Comparison of ENCODE assay signal across 16 cellular contexts in the genomic region with DNA sequence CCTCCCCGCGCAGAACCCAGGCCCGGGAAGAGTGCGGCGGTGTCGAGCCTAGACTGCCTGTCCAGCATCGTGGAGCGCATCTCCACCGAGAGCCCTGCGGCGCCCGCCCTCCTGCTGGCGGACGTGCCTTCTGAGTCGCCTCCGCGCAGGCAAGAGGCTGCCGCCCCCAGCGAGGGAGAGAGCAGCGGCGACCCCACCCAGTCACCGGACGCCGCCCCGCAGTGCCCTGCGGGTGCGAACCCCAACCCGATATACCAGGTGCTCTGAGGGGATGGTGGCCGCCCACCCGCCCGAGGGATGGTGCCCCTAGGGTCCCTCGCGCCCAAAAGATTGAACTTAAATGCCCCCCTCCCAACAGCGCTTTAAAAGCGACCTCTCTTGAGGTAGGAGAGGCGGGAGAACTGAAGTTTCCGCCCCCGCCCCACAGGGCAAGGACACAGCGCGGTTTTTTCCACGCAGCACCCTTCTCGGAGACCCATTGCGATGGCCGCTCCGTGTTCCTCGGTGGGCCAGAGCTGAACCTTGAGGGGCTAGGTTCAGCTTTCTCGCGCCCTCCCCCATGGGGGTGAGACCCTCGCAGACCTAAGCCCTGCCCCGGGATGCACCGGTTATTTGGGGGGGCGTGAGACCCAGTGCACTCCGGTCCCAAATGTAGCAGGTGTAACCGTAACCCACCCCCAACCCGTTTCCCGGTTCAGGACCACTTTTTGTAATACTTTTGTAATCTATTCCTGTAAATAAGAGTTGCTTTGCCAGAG. TPM values are rescaled to one million over a fixed set of nuclear protein-coding genes. Genes with fewer than 3 reads are reported as not detected.
DNase-seq lines count a peak whose midpoint lies in the region; ATAC-seq and TF ChIP-seq lines count a peak whose summit lies in the region.
"Had no signal": no experiment of that assay in that cellular context is flagged by ENCODE, and none has a peak within 500 bp of the region (broad histone marks: within the 10 kb centered on the region; RNA-seq: fewer than 3 reads in every experiment).

No MANE protein-coding gene starts in this region.

- no peak overlapping the region for H3K27ac ChIP-seq in HEK293 (ENCODE audit: extremely low read depth, low read depth, low read length)
- no peak overlapping the region for H3K27ac ChIP-seq in coronary artery
- no peak overlapping the region for H3K27ac ChIP-seq in neuronal stem cell (replicated peaks; ENCODE audit: low read length)
- H3K27ac ChIP-seq in upper lobe of right lung, result no peak overlapping the region

- ATAC-seq in GM21737 (IDR thresholded peaks at IDR 0.05; ENCODE audit: unreplicated experiment), result no peak
- no peak for ATAC-seq in upper lobe of right lung

- H3K27ac Mint-ChIP-seq in osteocyte (ENCODE audit: unreplicated experiment), result no peak overlapping the region
- H3K27ac Mint-ChIP-seq: activated CD4-positive, alpha-beta T cell treated with anti-CD3 and anti-CD28 coated beads, Interleukin-2, amount 10 ng/mL, durations not matched to agents 24 days and 14 days; CD4-positive, alpha-beta memory T cell; HFFc6; progenitor cell of endocrine pancreas had no signal

- peak overlapping the region; percentile 42 for H3K14ac ChIP-seq in neuronal stem cell (ENCODE audit: low read length)

- POLR2A ChIA-PET in HEK293 (lab: Yijun Ruan, JAX), result interaction anchor here (0.5 kb wide), 1 partner anchor 147 kb away, joined by 3 read pairs; no protein-coding TSS in a partner anchor

- no peak overlapping the region for H2BK12ac ChIP-seq in neuronal stem cell (ENCODE audit: low read length)

- H3K27me3 Mint-ChIP-seq in osteocyte (ENCODE audit: unreplicated experiment), result peaks cover 59% of the 10 kb centered on the region

- WGBS in neuronal stem cell (ENCODE audit: extremely low coverage in 2 of 2, insufficient read length in 2 of 2, insufficient replicate concordance in 1 of 2), 2 donors, result no CpG with 5 or more reads among the region's 56 CpGs

- peak overlapping the region; percentile 29 for H3K4me2 ChIP-seq in neuronal stem cell (ENCODE audit: insufficient read depth, low read length, poor library complexity, severe bottlenecking)

- H3K4me1 ChIP-seq in HEK293 (ENCODE audit: control insufficient read depth, insufficient read depth, low read length), result no peaks in the 10 kb centered on the region
- peaks cover 0 to 9% of the 10 kb centered on the region in 2 donors for H3K4me1 ChIP-seq in neuronal stem cell (ENCODE audit: control insufficient read depth in 2 of 2, insufficient read depth in 1 of 2, low read depth in 1 of 2, low read length in 2 of 2)
- H3K4me1 ChIP-seq in upper lobe of right lung, result peaks cover 4% of the 10 kb centered on the region

- H3K79me1 ChIP-seq in neuronal stem cell (ENCODE audit: low read depth, low read length), result peaks cover 2% of the 10 kb centered on the region

- no peak overlapping the region for H3K18ac ChIP-seq in neuronal stem cell (ENCODE audit: low read length)

- no peak overlapping the region for H3K9ac ChIP-seq in neuronal stem cell (ENCODE audit: low read depth, low read length, poor library complexity)

- CTCF ChIA-PET in HEK293 (lab: Yijun Ruan, JAX), result interaction anchor here (0.6 to 3.2 kb wide), 21 partner anchors 9 to 1774 kb away, joined by 3 to 48 read pairs (median 3); a partner anchor contains a TSS

- peak overlapping the region; percentile 7 for H3K4me3 ChIP-seq in HEK293 (ENCODE audit: low read depth, low read length)
- peak overlapping the region; percentile 34 for H3K4me3 ChIP-seq in coronary artery
- H3K4me3 ChIP-seq in neuronal stem cell (ENCODE audit: low read length in 2 of 2), result no peak overlapping the region
- no peak overlapping the region for H3K4me3 ChIP-seq in upper lobe of right lung

- H2AFZ ChIP-seq in neuronal stem cell (ENCODE audit: low read length), result peak overlapping the region; percentile 83

- DNase-seq in COLO668 (lab: John Stamatoyannopoulos, UW; ENCODE audit: unreplicated experiment) (peak; percentile 16), coronary artery (ENCODE audit: low spot score) (no peak), neuronal stem cell (ENCODE audit: low spot score) (no peak), osteocyte (ENCODE audit: extremely low spot score, unreplicated experiment) (no peak), upper lobe of right lung (no peak)
- DNase-seq: activated CD4-positive, alpha-beta T cell treated with anti-CD3 and anti-CD28 coated beads, Interleukin-2, amount 10 ng/mL, durations not matched to agents 24 days and 14 days; CD4-positive, alpha-beta memory T cell; NCI-H510A treated with DMSO at 0.1 percent for 48 hours; stimulated activated CD4-positive, alpha-beta T cell treated with anti-CD3 and anti-CD28 coated beads, Interleukin-4, amount 100 ng/mL, for 4 hours; stimulated activated naive CD4-positive, alpha-beta T cell treated with Interleukin-2 at 50 U/mL for 16 hours had no signal

- intact Hi-C loops in upper lobe of right lung (cut with DNase I), result no loop called here

- no peak overlapping the region for H4K91ac ChIP-seq in neuronal stem cell (ENCODE audit: low read depth, low read length, poor library complexity)

- no peak overlapping the region for H2AK5ac ChIP-seq in neuronal stem cell (ENCODE audit: low read depth, low read length)

- no peak overlapping the region for H3K4ac ChIP-seq in neuronal stem cell (ENCODE audit: low read length)

- H3K36me3 ChIP-seq in HEK293 (ENCODE audit: control insufficient read depth in 2 of 2, insufficient read depth in 1 of 2, low read length in 2 of 2) (no peaks in the 10 kb centered on the region), neuronal stem cell (replicated peaks in 1 of 2; ENCODE audit: control insufficient read depth in 2 of 2, insufficient read depth in 2 of 2, low read length in 2 of 2) (no peaks in the 10 kb centered on the region), upper lobe of right lung (no peaks in the 10 kb centered on the region)

- H3K4me3 Mint-ChIP-seq in osteocyte (ENCODE audit: unreplicated experiment), result no peak overlapping the region
- H3K4me3 Mint-ChIP-seq: activated CD4-positive, alpha-beta T cell treated with anti-CD3 and anti-CD28 coated beads, Interleukin-2, amount 10 ng/mL, durations not matched to agents 24 days and 14 days; CD4-positive, alpha-beta memory T cell; HFFc6 had no signal

- H3K27me3 ChIP-seq in neuronal stem cell (ENCODE audit: control insufficient read depth in 3 of 3, insufficient read depth in 3 of 3, low read depth in 1 of 3, low read length in 3 of 3) (peaks cover 28 to 90% (median 68%) of the 10 kb centered on the region in 3 experiments), upper lobe of right lung (peaks cover 87% of the 10 kb centered on the region)

- H3K23ac ChIP-seq in neuronal stem cell (ENCODE audit: low read depth, low read length, poor library complexity), result peak overlapping the region; percentile 17

- no peak overlapping the region for H2BK120ac ChIP-seq in neuronal stem cell (ENCODE audit: low read depth, low read length)

- H4K8ac ChIP-seq in neuronal stem cell (ENCODE audit: low read depth, low read length), result no peak overlapping the region

- no peaks in the 10 kb centered on the region for H3K36me3 Mint-ChIP-seq in osteocyte (ENCODE audit: unreplicated experiment)
- H3K36me3 Mint-ChIP-seq: CD4-positive, alpha-beta memory T cell had no signal

- H3K9me3 Mint-ChIP-seq in osteocyte (ENCODE audit: unreplicated experiment), result no peaks in the 10 kb centered on the region
- H3K9me3 Mint-ChIP-seq: activated CD4-positive, alpha-beta T cell treated with anti-CD3 and anti-CD28 coated beads, Interleukin-2, amount 10 ng/mL, durations not matched to agents 24 days and 14 days; HFFc6 had no signal

- peaks cover 8% of the 10 kb centered on the region for H3K4me1 Mint-ChIP-seq in osteocyte (ENCODE audit: unreplicated experiment)
- H3K4me1 Mint-ChIP-seq: activated CD4-positive, alpha-beta T cell treated with anti-CD3 and anti-CD28 coated beads, Interleukin-2, amount 10 ng/mL, durations not matched to agents 24 days and 14 days; CD4-positive, alpha-beta memory T cell had no signal

- TF ChIP-seq CTCF in HEK293 (tag by site-specific recombination; IDR thresholded peaks at IDR 0.05) (no peak), coronary artery (IDR thresholded peaks at IDR 0.05) (no peak), osteocyte (IDR thresholded peaks at IDR 0.05) (no peak), upper lobe of right lung (IDR thresholded peaks at IDR 0.05) (no peak)

- no peak overlapping the region for H2BK5ac ChIP-seq in neuronal stem cell (ENCODE audit: low read length)

- no peak overlapping the region for H2BK15ac ChIP-seq in neuronal stem cell (ENCODE audit: low read length)

- H3K9me3 ChIP-seq in HEK293 (ENCODE audit: control insufficient read depth, insufficient read depth, low read depth, low read length) (no peaks in the 10 kb centered on the region), neuronal stem cell (replicated peaks in 1 of 2; ENCODE audit: control insufficient read depth in 2 of 2, insufficient read depth in 1 of 2, low read depth in 1 of 2, low read length in 2 of 2) (peaks cover 0 to 1% of the 10 kb centered on the region in 2 donors), upper lobe of right lung (no peaks in the 10 kb centered on the region)

TF ChIP-seq in HEK293, 187 proteins besides CTCF, POLR2A, EP300 and RAD21 (continues in another document):
- TF ChIP-seq ZIC2 (tag by site-specific recombination; IDR thresholded peaks at IDR 0.05) (peak; percentile 84), ZNF416 (tag by site-specific recombination; IDR thresholded peaks at IDR 0.05) (no peak), ZBTB48 (tag by site-specific recombination; IDR thresholded peaks at IDR 0.05) (no peak), ZNF248 (tag by site-specific recombination; IDR thresholded peaks at IDR 0.05) (no peak)
- TF ChIP-seq, protein P1, sequence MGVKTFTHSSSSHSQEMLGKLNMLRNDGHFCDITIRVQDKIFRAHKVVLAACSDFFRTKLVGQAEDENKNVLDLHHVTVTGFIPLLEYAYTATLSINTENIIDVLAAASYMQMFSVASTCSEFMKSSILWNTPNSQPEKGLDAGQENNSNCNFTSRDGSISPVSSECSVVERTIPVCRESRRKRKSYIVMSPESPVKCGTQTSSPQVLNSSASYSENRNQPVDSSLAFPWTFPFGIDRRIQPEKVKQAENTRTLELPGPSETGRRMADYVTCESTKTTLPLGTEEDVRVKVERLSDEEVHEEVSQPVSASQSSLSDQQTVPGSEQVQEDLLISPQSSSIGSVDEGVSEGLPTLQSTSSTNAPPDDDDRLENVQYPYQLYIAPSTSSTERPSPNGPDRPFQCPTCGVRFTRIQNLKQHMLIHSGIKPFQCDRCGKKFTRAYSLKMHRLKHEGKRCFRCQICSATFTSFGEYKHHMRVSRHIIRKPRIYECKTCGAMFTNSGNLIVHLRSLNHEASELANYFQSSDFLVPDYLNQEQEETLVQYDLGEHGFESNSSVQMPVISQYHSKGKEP (tag by site-specific recombination; IDR thresholded peaks at IDR 0.05), result no peak

RNA-seq across cellular contexts. Expression of a gene that starts 2.0 kb away (rescaled TPM):
- not detected for polyA plus RNA-seq in neuronal stem cell (2013, experiment 1 of 2)
- polyA plus RNA-seq in neuronal stem cell (2013, experiment 2 of 2), result not detected
- total RNA-seq in osteocyte (not detected in 2 replicates), upper lobe of right lung (not detected)
- total RNA-seq: activated CD4-positive, alpha-beta T cell treated with anti-CD3 and anti-CD28 coated beads, Interleukin-2, amount 10 ng/mL, durations not matched to agents 24 days and 14 days; aorta; CD4-positive, alpha-beta memory T cell; HFFc6; progenitor cell of endocrine pancreas; T-helper 2 cell treated with Interferon-gamma antibody and Interleukin-4, amounts not matched to agents 100 ng/mL and 5 ng/mL, for 36 hours had no signal
- polyA plus RNA-seq: aorta; CD4-positive, alpha-beta memory T cell had no signal

RNA-seq across cellular contexts. Expression of a gene that starts 13.2 kb away (rescaled TPM):
- polyA plus RNA-seq in neuronal stem cell (2013, experiment 1 of 2), result 2.0 TPM
- polyA plus RNA-seq in neuronal stem cell (2013, experiment 2 of 2), result 1.9 TPM
- total RNA-seq in osteocyte, result not detected in 2 replicates
- not detected for total RNA-seq in upper lobe of right lung
- total RNA-seq: activated CD4-positive, alpha-beta T cell treated with anti-CD3 and anti-CD28 coated beads, Interleukin-2, amount 10 ng/mL, durations not matched to agents 24 days and 14 days; aorta; CD4-positive, alpha-beta memory T cell; HFFc6; T-helper 2 cell treated with Interferon-gamma antibody and Interleukin-4, amounts not matched to agents 100 ng/mL and 5 ng/mL, for 36 hours had no signal
- polyA plus RNA-seq: aorta had no signal

Comparison
In these comparisons a context has a peak if more than half of its experiments do, and no peak if none do; other contexts are left out.
1. H3K4me3 ChIP-seq: peak in HEK293 (single experiment) and coronary artery (single experiment); none in neuronal stem cell (0 of 2) and upper lobe of right lung (single experiment).